15 cellular contexts compared by ENCODE assay signal in genomic region chr17:3027786-3028532, GRCh38. TPM values are rescaled to one million over a fixed set of nuclear protein-coding genes. Genes with fewer than 3 reads are reported as not detected.
A peak's percentile ranks its signal among the peaks of the same experiment; 100 is the strongest.
DNase-seq lines count a peak whose midpoint lies in the region; ATAC-seq and TF ChIP-seq lines count a peak whose summit lies in the region.
"Had no signal": no experiment of that assay in that cellular context is flagged by ENCODE, and none has a peak within 500 bp of the region (broad histone marks: within the 10 kb centered on the region; RNA-seq: fewer than 3 reads in every experiment).

No MANE protein-coding gene starts in this region.

- ATAC-seq in natural killer cell (no peak), omental fat pad (ENCODE audit: low FRiP score) (peak; percentile 18), T-cell (replicated peaks in 1 of 4) (no peak)
- no peak for ATAC-seq in natural killer cell treated with Interleukin-12 subunit alpha and Interleukin-12 subunit beta and Interleukin-15 and Interleukin-18, amount 100 ng/mL, for 72 hours
- ATAC-seq: Panc1 had no signal

- H3K4me1 Mint-ChIP-seq in natural killer cell (peaks cover 20 to 28% of the 10 kb centered on the region in 2 donors), glutamatergic neuron (ENCODE audit: low read depth, unreplicated experiment) (peaks cover 13% of the 10 kb centered on the region), T-cell (no peaks in the 10 kb centered on the region)
- peaks cover 9 to 11% of the 10 kb centered on the region in 2 donors for H3K4me1 Mint-ChIP-seq in natural killer cell treated with Interleukin-12 subunit alpha and Interleukin-12 subunit beta and Interleukin-15 and Interleukin-18, amount 100 ng/mL, for 72 hours (ENCODE audit: low read depth in 2 of 2)
- H3K4me1 Mint-ChIP-seq: GM23338 had no signal

- peaks cover 29% of the 10 kb centered on the region for H3K36me3 Mint-ChIP-seq in natural killer cell
- peaks cover 14% of the 10 kb centered on the region for H3K36me3 Mint-ChIP-seq in natural killer cell treated with Interleukin-12 subunit alpha and Interleukin-12 subunit beta and Interleukin-15 and Interleukin-18, amount 100 ng/mL, for 72 hours
- H3K36me3 Mint-ChIP-seq in glutamatergic neuron (ENCODE audit: unreplicated experiment) = peaks cover 17% of the 10 kb centered on the region
- peaks cover 41% of the 10 kb centered on the region for H3K36me3 Mint-ChIP-seq in T-cell

- peak overlapping the region; percentile 41 to 58 for H3K27ac Mint-ChIP-seq in natural killer cell
- H3K27ac Mint-ChIP-seq in natural killer cell treated with Interleukin-12 subunit alpha and Interleukin-12 subunit beta and Interleukin-15 and Interleukin-18, amount 100 ng/mL, for 72 hours = peak overlapping the region in 1 of 2 donors; percentile 48
- peak overlapping the region; percentile 90 for H3K27ac Mint-ChIP-seq in glutamatergic neuron (ENCODE audit: unreplicated experiment)
- no peak overlapping the region for H3K27ac Mint-ChIP-seq in T-cell
- H3K27ac Mint-ChIP-seq: GM23338 had no signal

- CTCF ChIA-PET in T-cell (lab: Charles Lee) = no interaction called here

- intact Hi-C loops in natural killer cell (cut with micrococcal nuclease) = no loop called here

- no peak overlapping the region for H3K4me3 Mint-ChIP-seq in natural killer cell
- no peak overlapping the region for H3K4me3 Mint-ChIP-seq in natural killer cell treated with Interleukin-12 subunit alpha and Interleukin-12 subunit beta and Interleukin-15 and Interleukin-18, amount 100 ng/mL, for 72 hours
- peak overlapping the region; percentile 18 for H3K4me3 Mint-ChIP-seq in glutamatergic neuron (ENCODE audit: unreplicated experiment)
- no peak overlapping the region for H3K4me3 Mint-ChIP-seq in T-cell
- H3K4me3 Mint-ChIP-seq: GM23338 had no signal

- TF ChIP-seq CTCF in natural killer cell (IDR thresholded peaks at IDR 0.05) (no peak), glutamatergic neuron (IDR thresholded peaks at IDR 0.05; ENCODE audit: partially characterized antibody, unreplicated experiment) (no peak), omental fat pad (IDR thresholded peaks at IDR 0.05) (no peak)

- POLR2A ChIA-PET in T-cell (lab: Charles Lee) = no interaction called here

- no peak for DNase-seq in natural killer cell
- DNase-seq in natural killer cell treated with Interleukin-12 subunit alpha and Interleukin-12 subunit beta and Interleukin-15 and Interleukin-18, amount 100 ng/mL, for 72 hours (ENCODE audit: low spot score) = no peak
- DNase-seq in glutamatergic neuron = no peak
- no peak for DNase-seq in omental fat pad (ENCODE audit: low spot score)
- no peak for DNase-seq in T-cell
- DNase-seq in retina = no peak
- DNase-seq in C1 segment of cervical spinal cord (lab: John Stamatoyannopoulos, UW) = no peak
- DNase-seq: NCI-H1436 treated with DMSO at 0.1 percent for 48 hours; NCI-H2107; NCI-H226; NCI-H526; NK-92 treated with Interleukin-12 subunit alpha and Interleukin-12 subunit beta, amount 100 ng/mL, for 24 hours had no signal

- peaks cover 0 to 2% of the 10 kb centered on the region in 2 donors for H3K9me3 Mint-ChIP-seq in natural killer cell
- H3K9me3 Mint-ChIP-seq in natural killer cell treated with Interleukin-12 subunit alpha and Interleukin-12 subunit beta and Interleukin-15 and Interleukin-18, amount 100 ng/mL, for 72 hours = peaks cover 3% of the 10 kb centered on the region
- H3K9me3 Mint-ChIP-seq in glutamatergic neuron (ENCODE audit: unreplicated experiment) = peaks cover 15% of the 10 kb centered on the region
- peaks cover 2 to 8% (median 3%) of the 10 kb centered on the region in 3 donors for H3K9me3 Mint-ChIP-seq in T-cell

- no peaks in the 10 kb centered on the region for H3K27me3 Mint-ChIP-seq in natural killer cell (ENCODE audit: low read depth in 2 of 2)
- no peaks in the 10 kb centered on the region for H3K27me3 Mint-ChIP-seq in natural killer cell treated with Interleukin-12 subunit alpha and Interleukin-12 subunit beta and Interleukin-15 and Interleukin-18, amount 100 ng/mL, for 72 hours
- peaks cover 11% of the 10 kb centered on the region for H3K27me3 Mint-ChIP-seq in glutamatergic neuron (ENCODE audit: unreplicated experiment)
- no peaks in the 10 kb centered on the region for H3K27me3 Mint-ChIP-seq in T-cell

RNA-seq across cellular contexts. Expression of gene OR1D5, which starts 35.4 kb away (rescaled TPM):
- total RNA-seq in natural killer cell = not detected
- total RNA-seq in natural killer cell treated with Interleukin-12 subunit alpha and Interleukin-12 subunit beta and Interleukin-15 and Interleukin-18, amount 100 ng/mL, for 72 hours = not detected
- not detected for total RNA-seq in glutamatergic neuron (ENCODE audit: unreplicated experiment)
- not detected for total RNA-seq in omental fat pad
- total RNA-seq in T-cell = not detected
- total RNA-seq: Daoy, GM23338 had no signal

Comparison
In these comparisons a context has a peak if more than half of its experiments do, and no peak if none do; other contexts are left out.
1. H3K27ac Mint-ChIP-seq: peak in natural killer cell (2 of 2) and glutamatergic neuron (single experiment); none in T-cell (0 of 2).